ENCODE assay signal across 11 cellular contexts in the genomic region with DNA sequence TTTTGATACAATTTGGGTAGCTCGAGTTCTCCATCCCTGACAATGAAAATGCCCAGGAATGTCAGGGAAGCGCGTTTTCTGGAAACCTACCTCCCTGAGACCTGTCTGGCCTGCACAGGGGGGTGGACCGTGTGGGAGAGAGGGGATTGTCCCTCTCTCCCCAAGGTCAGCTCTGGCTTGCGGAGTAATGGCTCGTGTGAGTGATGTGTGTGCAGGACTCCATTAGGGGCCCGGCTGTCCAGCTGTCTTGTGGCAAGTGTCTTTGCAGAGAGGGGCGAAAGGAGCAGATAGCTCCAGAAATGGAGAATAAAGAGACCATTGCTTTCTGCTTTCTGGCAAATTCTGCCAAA.
DNase-seq lines count a peak whose midpoint lies in the region; ATAC-seq and TF ChIP-seq lines count a peak whose summit lies in the region.
"Had no signal": no experiment of that assay in that cellular context is flagged by ENCODE, and none has a peak within 500 bp of the region (broad histone marks: within the 10 kb centered on the region; RNA-seq: fewer than 3 reads in every experiment).

No MANE protein-coding gene starts in this region.

- DNase-seq in left ventricle myocardium inferior (no peak), left cardiac atrium (no peak), ascending aorta (ENCODE audit: low spot score in 2 of 2) (no peak), mesenteric fat pad (ENCODE audit: low spot score) (peak; percentile 45), uterus (no peak), RKO (ENCODE audit: low spot score) (no peak)
- DNase-seq: Caco-2 had no signal

- ATAC-seq in left cardiac atrium (no peak), HG02973 (IDR thresholded peaks at IDR 0.05; ENCODE audit: unreplicated experiment) (no peak), GM18868 (IDR thresholded peaks at IDR 0.05; ENCODE audit: unreplicated experiment) (no peak)

- H3K4me3 ChIP-seq in left ventricle myocardium inferior (no peak overlapping the region), ascending aorta (peak overlapping the region in 1 of 2 donors; percentile 14), uterus (no peak overlapping the region)
- H3K4me3 ChIP-seq: MG63, Peyer's patch had no signal

- H3K27me3 ChIP-seq in left ventricle myocardium inferior (ENCODE audit: low read depth) (no peaks in the 10 kb centered on the region), ascending aorta (no peaks in the 10 kb centered on the region), uterus (no peaks in the 10 kb centered on the region)
- H3K27me3 ChIP-seq: MG63, Peyer's patch had no signal

- TF ChIP-seq CTCF in left ventricle myocardium inferior (IDR thresholded peaks at IDR 0.05; ENCODE audit: borderline replicate concordance) (no peak), ascending aorta (IDR thresholded peaks at IDR 0.05) (no peak), uterus (IDR thresholded peaks at IDR 0.05) (no peak)

- H3K9me3 ChIP-seq in left ventricle myocardium inferior (replicated peaks) (no peaks in the 10 kb centered on the region), ascending aorta (no peaks in the 10 kb centered on the region), uterus (no peaks in the 10 kb centered on the region)
- H3K9me3 ChIP-seq: Caco-2, MG63, Peyer's patch had no signal

- H3K27ac ChIP-seq in left ventricle myocardium inferior (replicated peaks) (peak overlapping the region; percentile 79), ascending aorta (peak overlapping the region; percentile 72 to 85), uterus (peak overlapping the region; percentile 49 to 64)

- no peak for TF ChIP-seq POLR2A in uterus (IDR thresholded peaks at IDR 0.05)

- H3K4me1 ChIP-seq in left ventricle myocardium inferior (peaks cover 73% of the 10 kb centered on the region), ascending aorta (peaks cover 25 to 55% of the 10 kb centered on the region in 2 donors), uterus (peaks cover 16 to 27% of the 10 kb centered on the region in 2 donors)

- intact Hi-C loops in left ventricle myocardium inferior (cut with micrococcal nuclease), result no loop called here
- intact Hi-C loops in left cardiac atrium (cut with DNase I), result loop anchor here in 1 of 2 donors (10.0 kb wide), 1 partner anchor 193 kb away; no protein-coding TSS in a partner anchor
- intact Hi-C loops in ascending aorta (cut with DNase I), result loop anchor here (1.0 to 5.0 kb wide), 6 partner anchors 23 to 290 kb away; no protein-coding TSS in a partner anchor
- intact Hi-C loops in uterus (cut with DNase I; ENCODE audit: low total_unique reads), result no loop called here

- H3K36me3 ChIP-seq in left ventricle myocardium inferior (no peaks in the 10 kb centered on the region), ascending aorta (no peaks in the 10 kb centered on the region), uterus (no peaks in the 10 kb centered on the region)
- H3K36me3 ChIP-seq: MG63, Peyer's patch had no signal
